In genomic region chr9:115849679-115850412, GRCh38 we compare ENCODE assay signal across 22 cellular contexts.
A peak's percentile ranks its signal among the peaks of the same experiment; 100 is the strongest.
DNase-seq lines count a peak whose midpoint lies in the region; ATAC-seq and TF ChIP-seq lines count a peak whose summit lies in the region.
"Had no signal": no experiment of that assay in that cellular context is flagged by ENCODE, and none has a peak within 500 bp of the region (broad histone marks: within the 10 kb centered on the region; RNA-seq: fewer than 3 reads in every experiment).

No MANE protein-coding gene starts in this region.

- no peak overlapping the region for H4K8ac ChIP-seq in mesenchymal stem cell (ENCODE audit: low read length)

- peak overlapping the region; percentile 40 to 74 for H3K18ac ChIP-seq in mesenchymal stem cell (ENCODE audit: low read depth in 1 of 2, low read length in 2 of 2)

- H2BK5ac ChIP-seq in mesenchymal stem cell (ENCODE audit: low read depth, low read length, poor library complexity, severe bottlenecking) = no peak overlapping the region

- no peaks in the 10 kb centered on the region for H3K9me3 Mint-ChIP-seq in activated naive CD8-positive, alpha-beta T cell treated with anti-CD3 and anti-CD28 coated beads, Interleukin-2, amount 50 U/mL, for 24 hours
- H3K9me3 Mint-ChIP-seq: activated CD4-positive, alpha-beta memory T cell treated with anti-CD3 and anti-CD28 coated beads, Interleukin-2, amount 10 ng/mL, durations not matched to agents 7 days and 5 days had no signal

- H3K27me3 Mint-ChIP-seq in activated naive CD8-positive, alpha-beta T cell treated with anti-CD3 and anti-CD28 coated beads, Interleukin-2, amount 50 U/mL, for 24 hours = no peaks in the 10 kb centered on the region
- H3K27me3 Mint-ChIP-seq: activated CD4-positive, alpha-beta memory T cell treated with anti-CD3 and anti-CD28 coated beads, Interleukin-2, amount 10 ng/mL, durations not matched to agents 7 days and 5 days; activated naive CD4-positive, alpha-beta T cell treated with anti-CD3 and anti-CD28 coated beads, Interleukin-2, amount 50 U/mL, for 24 hours; stimulated activated memory B cell treated with anti-CD40 and anti-IgM and Interleukin-4, amounts not matched to agents 10 μg/mL and 1 μg/mL and 100 μg/mL, for 72 hours had no signal

- H3K4me3 Mint-ChIP-seq in activated naive CD8-positive, alpha-beta T cell treated with anti-CD3 and anti-CD28 coated beads, Interleukin-2, amount 50 U/mL, for 24 hours = no peak overlapping the region
- H3K4me3 Mint-ChIP-seq: activated CD4-positive, alpha-beta memory T cell treated with anti-CD3 and anti-CD28 coated beads, Interleukin-2, amount 10 ng/mL, durations not matched to agents 7 days and 5 days; activated naive CD4-positive, alpha-beta T cell treated with anti-CD3 and anti-CD28 coated beads, Interleukin-2, amount 50 U/mL, for 24 hours; activated T-cell treated with anti-CD3 and anti-CD28 coated beads, Interleukin-2, amount 50 U/mL, for 4 hours; stimulated activated memory B cell treated with anti-CD40 and anti-IgM and Interleukin-4, amounts not matched to agents 10 μg/mL and 1 μg/mL and 100 μg/mL, for 72 hours had no signal

- H3K9ac ChIP-seq in mesenchymal stem cell (ENCODE audit: low read length) = no peak overlapping the region

- no peaks in the 10 kb centered on the region for H3K36me3 Mint-ChIP-seq in activated naive CD8-positive, alpha-beta T cell treated with anti-CD3 and anti-CD28 coated beads, Interleukin-2, amount 50 U/mL, for 24 hours (ENCODE audit: low read depth)
- H3K36me3 Mint-ChIP-seq: activated naive CD4-positive, alpha-beta T cell treated with anti-CD3 and anti-CD28 coated beads, Interleukin-2, amount 50 U/mL, for 24 hours; stimulated activated memory B cell treated with anti-CD40 and anti-IgM and Interleukin-4, amounts not matched to agents 10 μg/mL and 1 μg/mL and 100 μg/mL, for 72 hours had no signal

- no peaks in the 10 kb centered on the region for H3K4me1 ChIP-seq in mesenchymal stem cell (ENCODE audit: control insufficient read depth, insufficient read depth, low read depth, low read length)
- H3K4me1 ChIP-seq: Caco-2, esophagus muscularis mucosa, upper lobe of right lung had no signal

- no peak overlapping the region for H3K27ac Mint-ChIP-seq in activated naive CD8-positive, alpha-beta T cell treated with anti-CD3 and anti-CD28 coated beads, Interleukin-2, amount 50 U/mL, for 24 hours
- H3K27ac Mint-ChIP-seq: activated CD4-positive, alpha-beta memory T cell treated with anti-CD3 and anti-CD28 coated beads, Interleukin-2, amount 10 ng/mL, durations not matched to agents 7 days and 5 days; activated naive CD4-positive, alpha-beta T cell treated with anti-CD3 and anti-CD28 coated beads, Interleukin-2, amount 50 U/mL, for 24 hours; stimulated activated memory B cell treated with anti-CD40 and anti-IgM and Interleukin-4, amounts not matched to agents 10 μg/mL and 1 μg/mL and 100 μg/mL, for 72 hours had no signal

- H2AFZ ChIP-seq in mesenchymal stem cell (ENCODE audit: low read depth, low read length) = no peak overlapping the region

- peak overlapping the region in 1 of 2 experiments; percentile 83 for H2BK12ac ChIP-seq in mesenchymal stem cell (ENCODE audit: low read length in 2 of 2)

- H3K27me3 ChIP-seq in mesenchymal stem cell (ENCODE audit: control insufficient read depth in 1 of 2, insufficient read depth in 1 of 2, low read length in 2 of 2) = no peaks in the 10 kb centered on the region
- H3K27me3 ChIP-seq: esophagus muscularis mucosa, upper lobe of right lung had no signal

- no peak overlapping the region for H3K27ac ChIP-seq in mesenchymal stem cell (ENCODE audit: low read length, poor library complexity, severe bottlenecking)
- H3K27ac ChIP-seq: esophagus muscularis mucosa, upper lobe of right lung, WERI-Rb-1 had no signal

- TF ChIP-seq CTCF in astrocyte of the cerebellum (IDR thresholded peaks at IDR 0.05; ENCODE audit: low read depth, low read length, missing control alignments) = no peak

- no peak overlapping the region for H2AK5ac ChIP-seq in mesenchymal stem cell (ENCODE audit: low read length, severe bottlenecking)

- H3K36me3 ChIP-seq in mesenchymal stem cell (ENCODE audit: control insufficient read depth in 1 of 2, insufficient read depth in 2 of 2, low read depth in 1 of 2, low read length in 2 of 2) = no peaks in the 10 kb centered on the region
- H3K36me3 ChIP-seq: esophagus muscularis mucosa, upper lobe of right lung, WERI-Rb-1 had no signal

- 100% methylated on average over 2 of the region's 3 CpGs for WGBS in mesenchymal stem cell

- H2BK15ac ChIP-seq in mesenchymal stem cell (ENCODE audit: low read depth, poor library complexity, severe bottlenecking) = no peak overlapping the region

- peak; percentile 51 for ATAC-seq in HG03196 (IDR thresholded peaks at IDR 0.05; ENCODE audit: unreplicated experiment)
- ATAC-seq in activated naive CD8-positive, alpha-beta T cell treated with anti-CD3 and anti-CD28 coated beads, Interleukin-2, amount 50 U/mL, for 24 hours = no peak
- no peak for ATAC-seq in HG02870 (IDR thresholded peaks at IDR 0.05; ENCODE audit: unreplicated experiment)
- ATAC-seq: activated T-cell treated with anti-CD3 and anti-CD28 coated beads, Interleukin-2, amount 50 U/mL, for 4 hours; stimulated activated memory B cell treated with anti-CD40 and anti-IgM and Interleukin-4, amounts not matched to agents 10 μg/mL and 1 μg/mL and 100 μg/mL, for 72 hours; upper lobe of right lung had no signal

- in situ Hi-C loops in astrocyte of the cerebellum (cut with HindIII; ENCODE audit: low sequenced_read_pairs) = no loop called here

- no peak overlapping the region for H3K4me2 ChIP-seq in mesenchymal stem cell (ENCODE audit: low read length, poor library complexity, severe bottlenecking)

- peak; percentile 21 for DNase-seq in AG20443 (ENCODE audit: low spot score)
- DNase-seq in astrocyte of the cerebellum (ENCODE audit: low read depth) = peak; percentile 83
- peak; percentile 22 for DNase-seq in mesenchymal stem cell
- no peak for DNase-seq in activated naive CD8-positive, alpha-beta T cell treated with anti-CD3 and anti-CD28 coated beads, Interleukin-2, amount 50 U/mL, for 24 hours
- no peak for DNase-seq in NCI-H226
- no peak for DNase-seq in stimulated activated CD4-positive, alpha-beta T cell treated with anti-CD3 and anti-CD28 coated beads, Interleukin-2, amount 100 ng/mL, for 24 hours
- DNase-seq: ACHN; activated CD4-positive, alpha-beta memory T cell treated with anti-CD3 and anti-CD28 coated beads, Interleukin-2, amount 10 ng/mL, durations not matched to agents 7 days and 5 days; activated T-cell treated with anti-CD3 and anti-CD28 coated beads, Interleukin-2, amount 50 U/mL, for 4 hours; Caco-2; hippocampal formation; Karpas-422; mesendoderm; NCI-H1417; T-helper 1 cell; upper lobe of right lung; WERI-Rb-1 had no signal

- H3K4me1 Mint-ChIP-seq in activated naive CD8-positive, alpha-beta T cell treated with anti-CD3 and anti-CD28 coated beads, Interleukin-2, amount 50 U/mL, for 24 hours = no peaks in the 10 kb centered on the region
- H3K4me1 Mint-ChIP-seq: activated CD4-positive, alpha-beta memory T cell treated with anti-CD3 and anti-CD28 coated beads, Interleukin-2, amount 10 ng/mL, durations not matched to agents 7 days and 5 days; activated naive CD4-positive, alpha-beta T cell treated with anti-CD3 and anti-CD28 coated beads, Interleukin-2, amount 50 U/mL, for 24 hours; stimulated activated memory B cell treated with anti-CD40 and anti-IgM and Interleukin-4, amounts not matched to agents 10 μg/mL and 1 μg/mL and 100 μg/mL, for 72 hours had no signal

- H4K91ac ChIP-seq in mesenchymal stem cell (ENCODE audit: low read length) = no peak overlapping the region

- H3K79me1 ChIP-seq in mesenchymal stem cell (replicated peaks; ENCODE audit: low read length, poor library complexity, severe bottlenecking) = no peaks in the 10 kb centered on the region

- no peak overlapping the region for H3K14ac ChIP-seq in mesenchymal stem cell (ENCODE audit: low read length in 2 of 2)

- peak overlapping the region in 1 of 2 experiments; percentile 13 for H3K4ac ChIP-seq in mesenchymal stem cell (ENCODE audit: low read depth in 1 of 2, low read length in 2 of 2)

- no peak overlapping the region for H3K23ac ChIP-seq in mesenchymal stem cell (ENCODE audit: low read length in 2 of 2)

- peak overlapping the region; percentile 29 for H2BK120ac ChIP-seq in mesenchymal stem cell (ENCODE audit: low read depth, low read length)

- H3K4me3 ChIP-seq in astrocyte of the cerebellum (ENCODE audit: low read depth, low read length) = no peak overlapping the region
- H3K4me3 ChIP-seq in mesenchymal stem cell (ENCODE audit: insufficient read depth in 1 of 2, low read depth in 1 of 2, low read length in 2 of 2) = no peak overlapping the region
- H3K4me3 ChIP-seq: esophagus muscularis mucosa, upper lobe of right lung had no signal

- H3K9me3 ChIP-seq in mesenchymal stem cell (ENCODE audit: control insufficient read depth, low read length) = no peaks in the 10 kb centered on the region
- H3K9me3 ChIP-seq: Caco-2, esophagus muscularis mucosa, upper lobe of right lung had no signal

Comparison
In these comparisons a context has a peak if more than half of its experiments do, and no peak if none do; other contexts are left out.
1. DNase-seq: peak in AG20443 (single experiment), astrocyte of the cerebellum (single experiment) and mesenchymal stem cell (single experiment); none in activated naive CD8-positive, alpha-beta T cell treated with anti-CD3 and anti-CD28 coated beads, Interleukin-2, amount 50 U/mL, for 24 hours (single experiment), NCI-H226 (single experiment) and stimulated activated CD4-positive, alpha-beta T cell treated with anti-CD3 and anti-CD28 coated beads, Interleukin-2, amount 100 ng/mL, for 24 hours (0 of 2).